Comparison of ENCODE assay signal across 3 cellular contexts in the genomic region with DNA sequence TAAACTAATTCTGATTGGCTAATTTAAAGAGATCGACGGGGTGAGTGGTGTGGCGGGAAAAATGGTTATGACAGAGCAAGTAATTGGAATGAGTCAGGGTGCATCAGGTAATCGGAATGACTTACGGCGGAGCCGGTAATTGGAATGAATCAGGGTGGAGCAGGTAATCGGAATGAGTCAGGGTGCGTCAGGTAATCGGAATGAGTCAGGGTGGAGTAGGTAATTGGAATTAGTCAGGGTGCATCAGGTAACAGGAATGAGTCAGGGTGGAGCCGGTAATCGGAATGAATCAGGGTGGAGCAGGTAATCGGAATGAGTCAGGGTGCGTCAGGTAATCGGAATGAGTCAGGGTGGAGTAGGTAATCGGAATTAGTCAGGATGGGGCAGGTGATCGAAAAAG. TPM values are rescaled to one million over a fixed set of nuclear protein-coding genes. Genes with fewer than 3 reads are reported as not detected.
"Had no signal": no experiment of that assay in that cellular context is flagged by ENCODE, and none has a peak within 500 bp of the region (broad histone marks: within the 10 kb centered on the region; RNA-seq: fewer than 3 reads in every experiment).

No MANE protein-coding gene starts in this region.

RNA-seq across cellular contexts. Expression of gene LVRN, which starts 32.1 kb away (rescaled TPM):
- total RNA-seq: activated CD4-positive, alpha-beta T cell treated with anti-CD3 and anti-CD28 coated beads, Interleukin-2, amount 10 ng/mL, durations not matched to agents 7 days and 5 days; activated CD8-positive, alpha-beta memory T cell treated with anti-CD3 and anti-CD28 coated beads for 36 hours; activated naive CD4-positive, alpha-beta T cell treated with anti-CD3 and anti-CD28 coated beads for 36 hours had no signal
